ENCODE assay signal across 1 cellular context in genomic region chr7:51028128-51028830, GRCh38.
TF ChIP-seq lines count a peak whose summit lies in the region.

No MANE protein-coding gene starts in this region.

TF ChIP-seq in WTC11, 78 proteins besides CTCF, POLR2A, EP300 and RAD21 (continued from another document):
- TF ChIP-seq ZBTB43 (CRISPR knock-in tag; IDR thresholded peaks at IDR 0.05): no peak
- TF ChIP-seq NR2C2 (CRISPR knock-in tag; IDR thresholded peaks at IDR 0.05): no peak
- TF ChIP-seq EMX1 (CRISPR knock-in tag; IDR thresholded peaks at IDR 0.05): no peak
- TF ChIP-seq CREM (CRISPR knock-in tag; IDR thresholded peaks at IDR 0.05): no peak
- TF ChIP-seq ZNF425 (CRISPR knock-in tag; conservative IDR thresholded peaks at IDR 0.05): no peak
- no peak for TF ChIP-seq MYBL2 (CRISPR knock-in tag; IDR thresholded peaks at IDR 0.05)
- TF ChIP-seq PREB (CRISPR knock-in tag; IDR thresholded peaks at IDR 0.05; ENCODE audit: borderline replicate concordance): no peak
- no peak for TF ChIP-seq ARID4B (CRISPR knock-in tag; IDR thresholded peaks at IDR 0.05; ENCODE audit: borderline replicate concordance)
- TF ChIP-seq USF2 (CRISPR knock-in tag; IDR thresholded peaks at IDR 0.05): no peak
- no peak for TF ChIP-seq ZBTB21 (CRISPR knock-in tag; IDR thresholded peaks at IDR 0.05; ENCODE audit: borderline replicate concordance)
- no peak for TF ChIP-seq RELA (CRISPR knock-in tag; IDR thresholded peaks at IDR 0.05; ENCODE audit: borderline replicate concordance)
- TF ChIP-seq ZNF416 (CRISPR knock-in tag; IDR thresholded peaks at IDR 0.05): no peak
- no peak for TF ChIP-seq E2F4 (CRISPR knock-in tag; IDR thresholded peaks at IDR 0.05; ENCODE audit: borderline replicate concordance, low read depth)
